In the genomic region with DNA sequence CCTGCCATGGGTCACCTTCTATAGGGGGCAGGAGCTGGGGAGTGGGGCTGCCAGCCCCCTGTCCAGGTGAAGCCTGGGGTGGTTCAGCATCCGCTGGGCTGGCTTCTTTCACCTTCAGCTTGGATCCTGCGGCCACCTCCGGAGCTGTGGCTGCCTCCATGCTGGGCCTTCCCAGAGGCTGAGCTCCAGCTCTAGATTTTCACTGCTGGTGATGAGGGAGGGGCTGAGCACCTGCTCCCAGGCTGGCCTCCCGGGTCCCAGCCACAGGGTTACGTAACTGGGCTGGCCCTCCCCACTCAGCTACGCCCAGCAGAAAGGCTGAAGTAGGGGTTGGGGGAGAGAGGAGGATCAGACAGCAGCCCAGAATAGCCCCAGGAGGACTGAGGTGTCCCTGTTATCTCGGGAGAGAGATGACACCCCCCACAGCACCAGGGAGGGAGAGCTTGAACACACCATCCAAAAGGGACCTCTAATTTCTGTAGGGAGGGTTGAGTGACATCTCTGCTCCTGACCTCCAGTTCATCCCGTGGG, we compare ENCODE assay signal across 1 cellular context.
TF ChIP-seq lines count a peak whose summit lies in the region.

A gene with protein sequence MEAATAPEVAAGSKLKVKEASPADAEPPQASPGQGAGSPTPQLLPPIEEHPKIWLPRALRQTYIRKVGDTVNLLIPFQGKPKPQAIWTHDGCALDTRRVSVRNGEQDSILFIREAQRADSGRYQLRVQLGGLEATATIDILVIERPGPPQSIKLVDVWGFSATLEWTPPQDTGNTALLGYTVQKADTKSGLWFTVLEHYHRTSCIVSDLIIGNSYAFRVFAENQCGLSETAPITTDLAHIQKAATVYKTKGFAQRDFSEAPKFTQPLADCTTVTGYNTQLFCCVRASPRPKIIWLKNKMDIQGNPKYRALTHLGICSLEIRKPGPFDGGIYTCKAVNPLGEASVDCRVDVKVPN (minus strand): TSS at position 180 of the 531 bp plus-strand sequence. CDS start 20 bp downstream, at position 160.

TF ChIP-seq in HepG2, 621 proteins besides CTCF, POLR2A, EP300 and RAD21 (continued from another document and continues in another):
- TF ChIP-seq, protein P1, sequence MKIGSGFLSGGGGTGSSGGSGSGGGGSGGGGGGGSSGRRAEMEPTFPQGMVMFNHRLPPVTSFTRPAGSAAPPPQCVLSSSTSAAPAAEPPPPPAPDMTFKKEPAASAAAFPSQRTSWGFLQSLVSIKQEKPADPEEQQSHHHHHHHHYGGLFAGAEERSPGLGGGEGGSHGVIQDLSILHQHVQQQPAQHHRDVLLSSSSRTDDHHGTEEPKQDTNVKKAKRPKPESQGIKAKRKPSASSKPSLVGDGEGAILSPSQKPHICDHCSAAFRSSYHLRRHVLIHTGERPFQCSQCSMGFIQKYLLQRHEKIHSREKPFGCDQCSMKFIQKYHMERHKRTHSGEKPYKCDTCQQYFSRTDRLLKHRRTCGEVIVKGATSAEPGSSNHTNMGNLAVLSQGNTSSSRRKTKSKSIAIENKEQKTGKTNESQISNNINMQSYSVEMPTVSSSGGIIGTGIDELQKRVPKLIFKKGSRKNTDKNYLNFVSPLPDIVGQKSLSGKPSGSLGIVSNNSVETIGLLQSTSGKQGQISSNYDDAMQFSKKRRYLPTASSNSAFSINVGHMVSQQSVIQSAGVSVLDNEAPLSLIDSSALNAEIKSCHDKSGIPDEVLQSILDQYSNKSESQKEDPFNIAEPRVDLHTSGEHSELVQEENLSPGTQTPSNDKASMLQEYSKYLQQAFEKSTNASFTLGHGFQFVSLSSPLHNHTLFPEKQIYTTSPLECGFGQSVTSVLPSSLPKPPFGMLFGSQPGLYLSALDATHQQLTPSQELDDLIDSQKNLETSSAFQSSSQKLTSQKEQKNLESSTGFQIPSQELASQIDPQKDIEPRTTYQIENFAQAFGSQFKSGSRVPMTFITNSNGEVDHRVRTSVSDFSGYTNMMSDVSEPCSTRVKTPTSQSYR (CRISPR knock-in tag; IDR thresholded peaks at IDR 0.05; ENCODE audit: borderline replicate concordance): no peak
- TF ChIP-seq AGO2 (optimal IDR thresholded peaks at IDR 0.05; ENCODE audit: low read depth, low read length) (peak; percentile 66), ZNF331 (CRISPR knock-in tag; IDR thresholded peaks at IDR 0.05) (0 out of 2 replicates have a peak, but pooled peaks have one; percentile 42), ZFY (CRISPR knock-in tag; IDR thresholded peaks at IDR 0.05) (peak; percentile 47; the same call in 1 of the 2 replicates), NPAS2 (CRISPR knock-in tag; IDR thresholded peaks at IDR 0.05; ENCODE audit: borderline replicate concordance) (no peak), NFIB (CRISPR knock-in tag; IDR thresholded peaks at IDR 0.05; ENCODE audit: borderline replicate concordance) (no peak), SMAD1 (CRISPR knock-in tag; IDR thresholded peaks at IDR 0.05; ENCODE audit: borderline replicate concordance, low read depth) (no peak), ZSCAN9 (CRISPR knock-in tag; IDR thresholded peaks at IDR 0.05; ENCODE audit: borderline replicate concordance) (0 out of 2 replicates have a peak, but pooled peaks have one; percentile 39), ZNF883 (CRISPR knock-in tag; IDR thresholded peaks at IDR 0.05; ENCODE audit: not compliant biosample characterization) (no peak), SMC3 (IDR thresholded peaks at IDR 0.05; ENCODE audit: low read length) (no peak), RAD51 (IDR thresholded peaks at IDR 0.05; ENCODE audit: borderline replicate concordance) (no peak), GPN1 (CRISPR knock-in tag; IDR thresholded peaks at IDR 0.05; ENCODE audit: borderline replicate concordance) (no peak), FOXK2 (IDR thresholded peaks at IDR 0.05) (no peak), TOPORS (CRISPR knock-in tag; IDR thresholded peaks at IDR 0.05) (no peak), HOXA7 (CRISPR knock-in tag; IDR thresholded peaks at IDR 0.05) (no peak), HHEX (CRISPR knock-in tag; IDR thresholded peaks at IDR 0.05) (no peak), ELF3 (CRISPR knock-in tag; IDR thresholded peaks at IDR 0.05) (no peak), SPEN (CRISPR knock-in tag; IDR thresholded peaks at IDR 0.05; ENCODE audit: low read depth) (no peak), ZBTB7B (CRISPR knock-in tag; IDR thresholded peaks at IDR 0.05) (0 out of 2 replicates have a peak, but pooled peaks have one; percentile 27), ZNF550 (CRISPR knock-in tag; IDR thresholded peaks at IDR 0.05; ENCODE audit: borderline replicate concordance) (peak; percentile 50; the same call in 1 of the 2 replicates), SP140L (CRISPR knock-in tag; IDR thresholded peaks at IDR 0.05; ENCODE audit: borderline replicate concordance) (no peak), YY1 (IDR thresholded peaks at IDR 0.05; ENCODE audit: insufficient read depth, insufficient replicate concordance, low read depth, low read length) (no peak), PLRG1 (conservative IDR thresholded peaks at IDR 0.05) (no peak), SMYD3 (CRISPR knock-in tag; IDR thresholded peaks at IDR 0.05) (no peak), MTF1 (CRISPR knock-in tag; IDR thresholded peaks at IDR 0.05) (no peak), RARA (CRISPR knock-in tag; IDR thresholded peaks at IDR 0.05) (0 out of 2 replicates have a peak, but pooled peaks have one; percentile 13), SNAI1 (CRISPR knock-in tag; IDR thresholded peaks at IDR 0.05; ENCODE audit: borderline replicate concordance) (peak; percentile 68; the same call in 1 of the 2 replicates), ELF1 (CRISPR knock-in tag; IDR thresholded peaks at IDR 0.05) (no peak), ZNF3 (CRISPR knock-in tag; IDR thresholded peaks at IDR 0.05) (no peak), ZNF703 (CRISPR knock-in tag; IDR thresholded peaks at IDR 0.05; ENCODE audit: borderline replicate concordance) (no peak), ATM (IDR thresholded peaks at IDR 0.05; ENCODE audit: borderline replicate concordance) (no peak), SALL2 (CRISPR knock-in tag; IDR thresholded peaks at IDR 0.05) (peak; percentile 48; the same call in 1 of the 2 replicates), ZNF577 (CRISPR knock-in tag; IDR thresholded peaks at IDR 0.05; ENCODE audit: borderline replicate concordance, low read depth) (no peak), KAT8 (CRISPR knock-in tag; IDR thresholded peaks at IDR 0.05) (no peak), AKAP8 (CRISPR knock-in tag; IDR thresholded peaks at IDR 0.05) (no peak), CEBPB (IDR thresholded peaks at IDR 0.05; ENCODE audit: borderline replicate concordance, low read depth, low read length) (peak; percentile 47; the same call in 1 of the 2 replicates), KLF12 (CRISPR knock-in tag; IDR thresholded peaks at IDR 0.05; ENCODE audit: borderline replicate concordance) (no peak), SIX4 (CRISPR knock-in tag; IDR thresholded peaks at IDR 0.05) (no peak), TP53 (CRISPR knock-in tag; conservative IDR thresholded peaks at IDR 0.05) (no peak)
- TF ChIP-seq, protein P2, sequence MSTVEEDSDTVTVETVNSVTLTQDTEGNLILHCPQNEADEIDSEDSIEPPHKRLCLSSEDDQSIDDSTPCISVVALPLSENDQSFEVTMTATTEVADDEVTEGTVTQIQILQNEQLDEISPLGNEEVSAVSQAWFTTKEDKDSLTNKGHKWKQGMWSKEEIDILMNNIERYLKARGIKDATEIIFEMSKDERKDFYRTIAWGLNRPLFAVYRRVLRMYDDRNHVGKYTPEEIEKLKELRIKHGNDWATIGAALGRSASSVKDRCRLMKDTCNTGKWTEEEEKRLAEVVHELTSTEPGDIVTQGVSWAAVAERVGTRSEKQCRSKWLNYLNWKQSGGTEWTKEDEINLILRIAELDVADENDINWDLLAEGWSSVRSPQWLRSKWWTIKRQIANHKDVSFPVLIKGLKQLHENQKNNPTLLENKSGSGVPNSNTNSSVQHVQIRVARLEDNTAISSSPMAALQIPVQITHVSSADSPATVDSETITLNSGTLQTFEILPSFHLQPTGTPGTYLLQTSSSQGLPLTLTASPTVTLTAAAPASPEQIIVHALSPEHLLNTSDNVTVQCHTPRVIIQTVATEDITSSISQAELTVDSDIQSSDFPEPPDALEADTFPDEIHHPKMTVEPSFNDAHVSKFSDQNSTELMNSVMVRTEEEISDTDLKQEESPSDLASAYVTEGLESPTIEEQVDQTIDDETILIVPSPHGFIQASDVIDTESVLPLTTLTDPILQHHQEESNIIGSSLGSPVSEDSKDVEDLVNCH (CRISPR knock-in tag; IDR thresholded peaks at IDR 0.05): no peak
- TF ChIP-seq, protein P3, sequence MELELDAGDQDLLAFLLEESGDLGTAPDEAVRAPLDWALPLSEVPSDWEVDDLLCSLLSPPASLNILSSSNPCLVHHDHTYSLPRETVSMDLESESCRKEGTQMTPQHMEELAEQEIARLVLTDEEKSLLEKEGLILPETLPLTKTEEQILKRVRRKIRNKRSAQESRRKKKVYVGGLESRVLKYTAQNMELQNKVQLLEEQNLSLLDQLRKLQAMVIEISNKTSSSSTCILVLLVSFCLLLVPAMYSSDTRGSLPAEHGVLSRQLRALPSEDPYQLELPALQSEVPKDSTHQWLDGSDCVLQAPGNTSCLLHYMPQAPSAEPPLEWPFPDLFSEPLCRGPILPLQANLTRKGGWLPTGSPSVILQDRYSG (CRISPR knock-in tag; IDR thresholded peaks at IDR 0.05): no peak
- TF ChIP-seq, protein P4, sequence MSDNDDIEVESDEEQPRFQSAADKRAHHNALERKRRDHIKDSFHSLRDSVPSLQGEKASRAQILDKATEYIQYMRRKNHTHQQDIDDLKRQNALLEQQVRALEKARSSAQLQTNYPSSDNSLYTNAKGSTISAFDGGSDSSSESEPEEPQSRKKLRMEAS (IDR thresholded peaks at IDR 0.05): 0 out of 2 replicates have a peak, but pooled peaks have one; percentile 17
- TF ChIP-seq, protein P5, sequence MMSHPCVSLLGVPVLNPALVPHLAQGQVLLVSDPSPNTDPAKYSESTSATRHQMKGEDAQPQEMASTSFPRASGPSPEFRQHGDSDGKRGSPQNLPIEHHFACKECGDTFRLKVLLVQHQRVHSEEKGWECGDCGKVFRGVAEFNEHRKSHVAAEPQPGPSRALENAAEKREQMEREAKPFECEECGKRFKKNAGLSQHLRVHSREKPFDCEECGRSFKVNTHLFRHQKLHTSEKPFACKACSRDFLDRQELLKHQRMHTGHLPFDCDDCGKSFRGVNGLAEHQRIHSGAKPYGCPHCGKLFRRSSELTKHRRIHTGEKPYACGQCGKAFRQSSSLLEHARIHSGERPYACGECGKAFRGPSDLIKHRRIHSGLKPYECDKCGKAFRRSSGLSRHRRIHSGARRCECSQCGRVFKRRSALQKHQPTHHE (CRISPR knock-in tag; IDR thresholded peaks at IDR 0.05; ENCODE audit: borderline replicate concordance): no peak
- TF ChIP-seq, protein P6, sequence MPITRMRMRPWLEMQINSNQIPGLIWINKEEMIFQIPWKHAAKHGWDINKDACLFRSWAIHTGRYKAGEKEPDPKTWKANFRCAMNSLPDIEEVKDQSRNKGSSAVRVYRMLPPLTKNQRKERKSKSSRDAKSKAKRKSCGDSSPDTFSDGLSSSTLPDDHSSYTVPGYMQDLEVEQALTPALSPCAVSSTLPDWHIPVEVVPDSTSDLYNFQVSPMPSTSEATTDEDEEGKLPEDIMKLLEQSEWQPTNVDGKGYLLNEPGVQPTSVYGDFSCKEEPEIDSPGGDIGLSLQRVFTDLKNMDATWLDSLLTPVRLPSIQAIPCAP (CRISPR knock-in tag; IDR thresholded peaks at IDR 0.05; ENCODE audit: low read depth): no peak
- TF ChIP-seq, protein P7, sequence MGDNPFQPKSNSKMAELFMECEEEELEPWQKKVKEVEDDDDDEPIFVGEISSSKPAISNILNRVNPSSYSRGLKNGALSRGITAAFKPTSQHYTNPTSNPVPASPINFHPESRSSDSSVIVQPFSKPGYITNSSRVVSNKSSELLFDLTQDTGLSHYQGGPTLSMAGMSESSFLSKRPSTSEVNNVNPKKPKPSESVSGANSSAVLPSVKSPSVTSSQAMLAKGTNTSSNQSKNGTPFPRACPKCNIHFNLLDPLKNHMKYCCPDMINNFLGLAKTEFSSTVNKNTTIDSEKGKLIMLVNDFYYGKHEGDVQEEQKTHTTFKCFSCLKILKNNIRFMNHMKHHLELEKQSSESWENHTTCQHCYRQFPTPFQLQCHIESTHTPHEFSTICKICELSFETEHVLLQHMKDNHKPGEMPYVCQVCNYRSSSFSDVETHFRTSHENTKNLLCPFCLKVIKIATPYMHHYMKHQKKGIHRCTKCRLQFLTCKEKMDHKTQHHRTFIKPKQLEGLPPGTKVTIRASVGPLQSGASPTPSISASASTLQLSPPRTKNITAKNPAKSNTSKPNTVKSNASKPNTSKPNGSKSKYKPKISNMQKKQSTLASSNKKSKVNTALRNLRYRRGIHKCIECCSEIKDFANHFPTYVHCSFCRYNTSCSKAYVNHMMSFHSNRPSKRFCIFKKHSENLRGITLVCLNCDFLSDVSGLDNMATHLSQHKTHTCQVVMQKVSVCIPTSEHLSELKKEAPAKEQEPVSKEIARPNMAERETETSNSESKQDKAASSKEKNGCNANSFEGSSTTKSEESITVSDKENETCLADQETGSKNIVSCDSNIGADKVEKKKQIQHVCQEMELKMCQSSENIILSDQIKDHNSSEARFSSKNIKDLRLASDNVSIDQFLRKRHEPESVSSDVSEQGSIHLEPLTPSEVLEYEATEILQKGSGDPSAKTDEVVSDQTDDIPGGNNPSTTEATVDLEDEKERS (CRISPR knock-in tag; IDR thresholded peaks at IDR 0.05): 0 out of 2 replicates have a peak, but pooled peaks have one; percentile 7
- TF ChIP-seq, protein P8, sequence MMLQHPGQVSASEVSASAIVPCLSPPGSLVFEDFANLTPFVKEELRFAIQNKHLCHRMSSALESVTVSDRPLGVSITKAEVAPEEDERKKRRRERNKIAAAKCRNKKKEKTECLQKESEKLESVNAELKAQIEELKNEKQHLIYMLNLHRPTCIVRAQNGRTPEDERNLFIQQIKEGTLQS (CRISPR knock-in tag; IDR thresholded peaks at IDR 0.05): no peak
- TF ChIP-seq, protein P9, sequence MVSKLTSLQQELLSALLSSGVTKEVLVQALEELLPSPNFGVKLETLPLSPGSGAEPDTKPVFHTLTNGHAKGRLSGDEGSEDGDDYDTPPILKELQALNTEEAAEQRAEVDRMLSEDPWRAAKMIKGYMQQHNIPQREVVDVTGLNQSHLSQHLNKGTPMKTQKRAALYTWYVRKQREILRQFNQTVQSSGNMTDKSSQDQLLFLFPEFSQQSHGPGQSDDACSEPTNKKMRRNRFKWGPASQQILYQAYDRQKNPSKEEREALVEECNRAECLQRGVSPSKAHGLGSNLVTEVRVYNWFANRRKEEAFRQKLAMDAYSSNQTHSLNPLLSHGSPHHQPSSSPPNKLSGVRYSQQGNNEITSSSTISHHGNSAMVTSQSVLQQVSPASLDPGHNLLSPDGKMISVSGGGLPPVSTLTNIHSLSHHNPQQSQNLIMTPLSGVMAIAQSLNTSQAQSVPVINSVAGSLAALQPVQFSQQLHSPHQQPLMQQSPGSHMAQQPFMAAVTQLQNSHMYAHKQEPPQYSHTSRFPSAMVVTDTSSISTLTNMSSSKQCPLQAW (CRISPR knock-in tag; IDR thresholded peaks at IDR 0.05): no peak
- TF ChIP-seq, protein P10, sequence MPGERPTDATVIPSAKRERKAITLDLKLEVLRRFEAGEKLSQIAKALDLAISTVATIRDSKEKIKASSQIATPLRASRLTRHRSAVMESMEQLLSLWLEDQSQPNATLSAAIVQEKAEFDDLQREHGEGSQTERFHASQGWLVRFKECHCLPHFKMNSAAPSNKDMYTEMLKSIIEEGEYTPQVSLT (CRISPR knock-in tag; IDR thresholded peaks at IDR 0.05; ENCODE audit: borderline replicate concordance, low read depth): no peak
